In genomic region chr4:38621004-38621684, GRCh38 we compare ENCODE assay signal across 1 cellular context.
A peak's percentile ranks its signal among the peaks of the same experiment; 100 is the strongest.
TF ChIP-seq lines count a peak whose summit lies in the region.

No MANE protein-coding gene starts in this region.

TF ChIP-seq in K562, 482 proteins besides CTCF, POLR2A, EP300 and RAD21 (continued from another document):
- TF ChIP-seq ZNF280B (CRISPR knock-in tag; IDR thresholded peaks at IDR 0.05): no peak
- no peak for TF ChIP-seq PRDM10 (IDR thresholded peaks at IDR 0.05; ENCODE audit: partially characterized antibody)
- TF ChIP-seq MAFK (IDR thresholded peaks at IDR 0.05; ENCODE audit: low read length): no peak
- TF ChIP-seq GABPB1 (CRISPR knock-in tag; IDR thresholded peaks at IDR 0.05): no peak
- TF ChIP-seq ETV6 (IDR thresholded peaks at IDR 0.05; ENCODE audit: borderline replicate concordance in 1 of 2, low read depth in 2 of 2, low read length in 1 of 2): no peak; a peak in 1 of 4 replicates
- no peak for TF ChIP-seq ETV6 (CRISPR knock-in tag; IDR thresholded peaks at IDR 0.05; ENCODE audit: borderline replicate concordance)
- TF ChIP-seq CEBPB (tag; IDR thresholded peaks at IDR 0.05): peak; percentile 100
- TF ChIP-seq HEY1 (CRISPR knock-in tag; IDR thresholded peaks at IDR 0.05; ENCODE audit: borderline replicate concordance): no peak
- peak; percentile 9 for TF ChIP-seq MEIS2 (IDR thresholded peaks at IDR 0.05; ENCODE audit: partially characterized antibody)
- no peak for TF ChIP-seq PRPF4 (IDR thresholded peaks at IDR 0.05; ENCODE audit: insufficient read depth, low read depth, low read length, poor library complexity, severe bottlenecking)
- TF ChIP-seq LEF1 (IDR thresholded peaks at IDR 0.05): peak; percentile 85
- no peak for TF ChIP-seq ZNF695 (CRISPR knock-in tag; IDR thresholded peaks at IDR 0.05)
